Comparison of ENCODE assay signal across 2 cellular contexts in the genomic region with DNA sequence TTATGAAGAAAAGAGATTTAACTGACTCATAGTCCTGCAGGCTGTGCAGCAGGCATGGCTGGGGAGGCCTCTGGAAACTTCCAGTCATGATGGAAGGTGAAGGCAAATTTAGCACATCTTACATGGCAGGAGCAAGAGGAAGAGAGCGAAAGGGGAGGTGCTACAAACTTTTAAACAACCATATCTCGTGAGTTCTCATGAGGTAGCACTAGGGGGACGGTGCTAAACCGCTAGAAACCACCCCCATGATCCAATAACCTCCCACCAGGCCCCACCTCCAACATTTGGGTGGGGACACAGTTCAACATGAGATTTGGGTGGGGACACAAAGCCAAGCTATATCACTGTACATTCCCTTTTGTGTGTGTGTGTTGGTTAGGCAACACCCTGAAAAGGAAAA.
TF ChIP-seq lines count a peak whose summit lies in the region.

No MANE protein-coding gene starts in this region.

TF ChIP-seq in HepG2, 621 proteins besides CTCF, POLR2A, EP300 and RAD21:
- TF ChIP-seq IKZF1 (IDR thresholded peaks at IDR 0.05) (no peak), ZNF75D (CRISPR knock-in tag; IDR thresholded peaks at IDR 0.05; ENCODE audit: borderline replicate concordance) (no peak)
- TF ChIP-seq, protein P1, sequence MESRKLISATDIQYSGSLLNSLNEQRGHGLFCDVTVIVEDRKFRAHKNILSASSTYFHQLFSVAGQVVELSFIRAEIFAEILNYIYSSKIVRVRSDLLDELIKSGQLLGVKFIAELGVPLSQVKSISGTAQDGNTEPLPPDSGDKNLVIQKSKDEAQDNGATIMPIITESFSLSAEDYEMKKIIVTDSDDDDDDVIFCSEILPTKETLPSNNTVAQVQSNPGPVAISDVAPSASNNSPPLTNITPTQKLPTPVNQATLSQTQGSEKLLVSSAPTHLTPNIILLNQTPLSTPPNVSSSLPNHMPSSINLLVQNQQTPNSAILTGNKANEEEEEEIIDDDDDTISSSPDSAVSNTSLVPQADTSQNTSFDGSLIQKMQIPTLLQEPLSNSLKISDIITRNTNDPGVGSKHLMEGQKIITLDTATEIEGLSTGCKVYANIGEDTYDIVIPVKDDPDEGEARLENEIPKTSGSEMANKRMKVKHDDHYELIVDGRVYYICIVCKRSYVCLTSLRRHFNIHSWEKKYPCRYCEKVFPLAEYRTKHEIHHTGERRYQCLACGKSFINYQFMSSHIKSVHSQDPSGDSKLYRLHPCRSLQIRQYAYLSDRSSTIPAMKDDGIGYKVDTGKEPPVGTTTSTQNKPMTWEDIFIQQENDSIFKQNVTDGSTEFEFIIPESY (CRISPR knock-in tag; IDR thresholded peaks at IDR 0.05) = peak; percentile 50; the same call in 1 of the 2 replicates
- TF ChIP-seq, protein P2, sequence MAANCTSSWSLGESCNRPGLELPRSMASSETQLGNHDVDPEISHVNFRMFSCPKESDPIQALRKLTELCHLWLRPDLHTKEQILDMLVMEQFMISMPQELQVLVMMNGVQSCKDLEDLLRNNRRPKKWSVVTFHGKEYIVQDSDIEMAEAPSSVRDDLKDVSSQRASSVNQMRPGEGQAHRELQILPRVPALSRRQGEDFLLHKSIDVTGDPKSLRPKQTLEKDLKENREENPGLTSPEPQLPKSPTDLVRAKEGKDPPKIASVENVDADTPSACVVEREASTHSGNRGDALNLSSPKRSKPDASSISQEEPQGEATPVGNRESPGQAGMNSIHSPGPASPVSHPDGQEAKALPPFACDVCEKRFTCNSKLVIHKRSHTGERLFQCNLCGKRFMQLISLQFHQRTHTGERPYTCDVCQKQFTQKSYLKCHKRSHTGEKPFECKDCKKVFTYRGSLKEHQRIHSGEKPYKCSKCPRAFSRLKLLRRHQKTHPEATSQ (CRISPR knock-in tag; IDR thresholded peaks at IDR 0.05; ENCODE audit: borderline replicate concordance) = peak; percentile 11; the same call in 1 of the 2 replicates

TF ChIP-seq in K562, 482 proteins besides CTCF, POLR2A, EP300 and RAD21:
- TF ChIP-seq CBX3 (IDR thresholded peaks at IDR 0.05; ENCODE audit: borderline replicate concordance in 1 of 2, low read length in 2 of 2) = 0 out of 3 replicates have a peak, but pooled peaks of 1 of the 2 experiments have one; percentile 55
- no peak for TF ChIP-seq SMARCA4 (IDR thresholded peaks at IDR 0.05)
- TF ChIP-seq, protein P3, sequence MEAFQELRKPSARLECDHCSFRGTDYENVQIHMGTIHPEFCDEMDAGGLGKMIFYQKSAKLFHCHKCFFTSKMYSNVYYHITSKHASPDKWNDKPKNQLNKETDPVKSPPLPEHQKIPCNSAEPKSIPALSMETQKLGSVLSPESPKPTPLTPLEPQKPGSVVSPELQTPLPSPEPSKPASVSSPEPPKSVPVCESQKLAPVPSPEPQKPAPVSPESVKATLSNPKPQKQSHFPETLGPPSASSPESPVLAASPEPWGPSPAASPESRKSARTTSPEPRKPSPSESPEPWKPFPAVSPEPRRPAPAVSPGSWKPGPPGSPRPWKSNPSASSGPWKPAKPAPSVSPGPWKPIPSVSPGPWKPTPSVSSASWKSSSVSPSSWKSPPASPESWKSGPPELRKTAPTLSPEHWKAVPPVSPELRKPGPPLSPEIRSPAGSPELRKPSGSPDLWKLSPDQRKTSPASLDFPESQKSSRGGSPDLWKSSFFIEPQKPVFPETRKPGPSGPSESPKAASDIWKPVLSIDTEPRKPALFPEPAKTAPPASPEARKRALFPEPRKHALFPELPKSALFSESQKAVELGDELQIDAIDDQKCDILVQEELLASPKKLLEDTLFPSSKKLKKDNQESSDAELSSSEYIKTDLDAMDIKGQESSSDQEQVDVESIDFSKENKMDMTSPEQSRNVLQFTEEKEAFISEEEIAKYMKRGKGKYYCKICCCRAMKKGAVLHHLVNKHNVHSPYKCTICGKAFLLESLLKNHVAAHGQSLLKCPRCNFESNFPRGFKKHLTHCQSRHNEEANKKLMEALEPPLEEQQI (IDR thresholded peaks at IDR 0.05) = peak; percentile 61; the same call in 1 of the 2 replicates
- TF ChIP-seq, protein P1 (CRISPR knock-in tag; IDR thresholded peaks at IDR 0.05) = peak; percentile 84
- TF ChIP-seq CC2D1A (IDR thresholded peaks at IDR 0.05) = peak; percentile 52; the same call in 1 of the 2 replicates
